ENCODE assay signal across 19 cellular contexts in genomic region chr5:94575196-94575595, GRCh38. TPM values are rescaled to one million over a fixed set of nuclear protein-coding genes. Genes with fewer than 3 reads are reported as not detected.
DNase-seq lines count a peak whose midpoint lies in the region; ATAC-seq and TF ChIP-seq lines count a peak whose summit lies in the region.
"Had no signal": no experiment of that assay in that cellular context is flagged by ENCODE, and none has a peak within 500 bp of the region (broad histone marks: within the 10 kb centered on the region; RNA-seq: fewer than 3 reads in every experiment).

No MANE protein-coding gene starts in this region.

- POLR2A ChIA-PET in activated naive CD8-positive, alpha-beta T cell treated with anti-CD3 and anti-CD28 coated beads, Interleukin-2, amount 10 ng/mL, durations not matched to agents 7 days and 5 days (lab: Charles Lee): no interaction called here

- TF ChIP-seq CTCF in natural killer cell (IDR thresholded peaks at IDR 0.05): no peak
- TF ChIP-seq CTCF in dorsolateral prefrontal cortex (IDR thresholded peaks at IDR 0.05 in 54 of 56, conservative IDR thresholded peaks at IDR 0.05 in 2 of 56; ENCODE audit: low read depth in 1 of 56, partially characterized antibody in 56 of 56): no peak

- peaks cover 40% of the 10 kb centered on the region for H3K4me1 Mint-ChIP-seq in activated CD4-positive, alpha-beta T cell treated with anti-CD3 and anti-CD28 coated beads, Interleukin-2, amount 10 ng/mL, durations not matched to agents 24 days and 14 days
- peaks cover 47% of the 10 kb centered on the region for H3K4me1 Mint-ChIP-seq in T-helper 1 cell treated with Interleukin-12 subunit alpha and Interleukin-12 subunit beta and Interleukin-4 antibody, amounts not matched to agents 30 μg/mL and 1 μg/mL, for 36 hours (ENCODE audit: low read depth)
- peaks cover 32% of the 10 kb centered on the region for H3K4me1 Mint-ChIP-seq in activated naive CD8-positive, alpha-beta T cell treated with anti-CD3 and anti-CD28 coated beads, Interleukin-2, amount 10 ng/mL, durations not matched to agents 7 days and 5 days
- peaks cover 39 to 42% of the 10 kb centered on the region in 2 donors for H3K4me1 Mint-ChIP-seq in natural killer cell
- H3K4me1 Mint-ChIP-seq: neural crest cell had no signal

- TF ChIP-seq POLR2A in GM18505 (IDR thresholded peaks at IDR 0.05; ENCODE audit: borderline replicate concordance, extremely low read depth, insufficient read depth, insufficient read length): no peak

- no peak overlapping the region for H3K27ac ChIP-seq in dorsolateral prefrontal cortex
- H3K27ac ChIP-seq: left ventricle myocardium inferior, sigmoid colon had no signal

- H3K27ac Mint-ChIP-seq in activated CD4-positive, alpha-beta T cell treated with anti-CD3 and anti-CD28 coated beads, Interleukin-2, amount 10 ng/mL, durations not matched to agents 24 days and 14 days: peak overlapping the region; percentile 27
- peak overlapping the region; percentile 90 for H3K27ac Mint-ChIP-seq in T-helper 1 cell treated with Interleukin-12 subunit alpha and Interleukin-12 subunit beta and Interleukin-4 antibody, amounts not matched to agents 30 μg/mL and 1 μg/mL, for 36 hours
- H3K27ac Mint-ChIP-seq in activated naive CD8-positive, alpha-beta T cell treated with anti-CD3 and anti-CD28 coated beads, Interleukin-2, amount 10 ng/mL, durations not matched to agents 7 days and 5 days: peak overlapping the region; percentile 80
- peak overlapping the region; percentile 4 to 85 for H3K27ac Mint-ChIP-seq in natural killer cell

- H3K27me3 ChIP-seq in dorsolateral prefrontal cortex: no peaks in the 10 kb centered on the region
- H3K27me3 ChIP-seq: sigmoid colon had no signal

- H3K36me3 Mint-ChIP-seq in activated CD4-positive, alpha-beta T cell treated with anti-CD3 and anti-CD28 coated beads, Interleukin-2, amount 10 ng/mL, durations not matched to agents 24 days and 14 days (ENCODE audit: low read depth): peaks cover 4% of the 10 kb centered on the region
- H3K36me3 Mint-ChIP-seq in T-helper 1 cell treated with Interleukin-12 subunit alpha and Interleukin-12 subunit beta and Interleukin-4 antibody, amounts not matched to agents 30 μg/mL and 1 μg/mL, for 36 hours (ENCODE audit: low read depth): peaks cover 14% of the 10 kb centered on the region
- H3K36me3 Mint-ChIP-seq in activated naive CD8-positive, alpha-beta T cell treated with anti-CD3 and anti-CD28 coated beads, Interleukin-2, amount 10 ng/mL, durations not matched to agents 7 days and 5 days: peaks cover 10% of the 10 kb centered on the region
- no peaks in the 10 kb centered on the region for H3K36me3 Mint-ChIP-seq in natural killer cell

- H3K27me3 Mint-ChIP-seq in activated CD4-positive, alpha-beta T cell treated with anti-CD3 and anti-CD28 coated beads, Interleukin-2, amount 10 ng/mL, durations not matched to agents 24 days and 14 days: no peaks in the 10 kb centered on the region
- no peaks in the 10 kb centered on the region for H3K27me3 Mint-ChIP-seq in T-helper 1 cell treated with Interleukin-12 subunit alpha and Interleukin-12 subunit beta and Interleukin-4 antibody, amounts not matched to agents 30 μg/mL and 1 μg/mL, for 36 hours (ENCODE audit: low read depth)
- H3K27me3 Mint-ChIP-seq in activated naive CD8-positive, alpha-beta T cell treated with anti-CD3 and anti-CD28 coated beads, Interleukin-2, amount 10 ng/mL, durations not matched to agents 7 days and 5 days: no peaks in the 10 kb centered on the region
- H3K27me3 Mint-ChIP-seq in natural killer cell (ENCODE audit: low read depth in 2 of 2): no peaks in the 10 kb centered on the region

- no peaks in the 10 kb centered on the region for H3K9me3 Mint-ChIP-seq in activated CD4-positive, alpha-beta T cell treated with anti-CD3 and anti-CD28 coated beads, Interleukin-2, amount 10 ng/mL, durations not matched to agents 24 days and 14 days
- H3K9me3 Mint-ChIP-seq in T-helper 1 cell treated with Interleukin-12 subunit alpha and Interleukin-12 subunit beta and Interleukin-4 antibody, amounts not matched to agents 30 μg/mL and 1 μg/mL, for 36 hours: peaks cover 4% of the 10 kb centered on the region
- no peaks in the 10 kb centered on the region for H3K9me3 Mint-ChIP-seq in activated naive CD8-positive, alpha-beta T cell treated with anti-CD3 and anti-CD28 coated beads, Interleukin-2, amount 10 ng/mL, durations not matched to agents 7 days and 5 days
- no peaks in the 10 kb centered on the region for H3K9me3 Mint-ChIP-seq in natural killer cell
- H3K9me3 Mint-ChIP-seq: neural crest cell had no signal

- intact Hi-C loops in activated CD4-positive, alpha-beta T cell treated with anti-CD3 and anti-CD28 coated beads, Interleukin-2, amount 10 ng/mL, durations not matched to agents 24 days and 14 days (cut with micrococcal nuclease): loop anchor here (2.0 kb wide), 1 partner anchor 44 kb away; the partner anchor contains the start of genes KIAA0825 and SLF1
- intact Hi-C loops in natural killer cell (cut with micrococcal nuclease): no loop called here
- intact Hi-C loops in dorsolateral prefrontal cortex (cut with DNase I): no loop called here

- no peak overlapping the region for H3K4me3 Mint-ChIP-seq in activated CD4-positive, alpha-beta T cell treated with anti-CD3 and anti-CD28 coated beads, Interleukin-2, amount 10 ng/mL, durations not matched to agents 24 days and 14 days
- peak overlapping the region; percentile 47 for H3K4me3 Mint-ChIP-seq in T-helper 1 cell treated with Interleukin-12 subunit alpha and Interleukin-12 subunit beta and Interleukin-4 antibody, amounts not matched to agents 30 μg/mL and 1 μg/mL, for 36 hours
- peak overlapping the region; percentile 44 for H3K4me3 Mint-ChIP-seq in activated naive CD8-positive, alpha-beta T cell treated with anti-CD3 and anti-CD28 coated beads, Interleukin-2, amount 10 ng/mL, durations not matched to agents 7 days and 5 days
- H3K4me3 Mint-ChIP-seq in natural killer cell: peak overlapping the region; percentile 71
- H3K4me3 Mint-ChIP-seq: neural crest cell had no signal

- DNase-seq in activated CD4-positive, alpha-beta T cell treated with anti-CD3 and anti-CD28 coated beads, Interleukin-2, amount 10 ng/mL, durations not matched to agents 24 days and 14 days: no peak
- no peak for DNase-seq in activated CD4-positive, alpha-beta T cell treated with anti-CD3 and anti-CD28 coated beads, Interleukin-2, amount 50 U/mL, for 4 hours
- no peak for DNase-seq in activated naive CD8-positive, alpha-beta T cell treated with anti-CD3 and anti-CD28 coated beads, Interleukin-2, amount 10 ng/mL, durations not matched to agents 7 days and 5 days
- DNase-seq in natural killer cell (no peak), dorsolateral prefrontal cortex (no peak), kidney tubule cell (ENCODE audit: low spot score) (no peak)
- DNase-seq: activated gamma-delta T cell treated with Interleukin-2 at 50 U/mL for 16 hours; anterior cingulate cortex; foreskin melanocyte; left ventricle myocardium inferior; NCI-H1092; NCI-H1930; NCI-H345; Right ventricle myocardium superior; sigmoid colon; stimulated activated CD8-positive, alpha-beta memory T cell treated with anti-CD3 and anti-CD28 coated beads, Interleukin-4, amount 100 ng/mL, for 48 hours had no signal

- peak; percentile 37 for ATAC-seq in activated naive CD8-positive, alpha-beta T cell treated with anti-CD3 and anti-CD28 coated beads, Interleukin-2, amount 10 ng/mL, durations not matched to agents 7 days and 5 days (ENCODE audit: low read depth)
- ATAC-seq in natural killer cell (no peak), GM18505 (IDR thresholded peaks at IDR 0.05; ENCODE audit: unreplicated experiment) (no peak)

- no peak overlapping the region for H3K4me3 ChIP-seq in dorsolateral prefrontal cortex
- H3K4me3 ChIP-seq: left ventricle myocardium inferior, sigmoid colon had no signal

RNA-seq across cellular contexts. Expression of gene KIAA0825, which starts 43.2 kb away (rescaled TPM):
- 0.28 and 0.54 TPM in 2 replicates for total RNA-seq in activated CD4-positive, alpha-beta T cell treated with anti-CD3 and anti-CD28 coated beads, Interleukin-2, amount 10 ng/mL, durations not matched to agents 24 days and 14 days
- 1 to 10 TPM; 1.9 to 2.2 TPM for total RNA-seq in activated naive CD8-positive, alpha-beta T cell treated with anti-CD3 and anti-CD28 coated beads, Interleukin-2, amount 10 ng/mL, durations not matched to agents 7 days and 5 days
- total RNA-seq in natural killer cell (1 to 10 TPM; 2.4 to 5.0 (median 4.8) TPM), dorsolateral prefrontal cortex (10 to 100 TPM in 92 of 120 experiments, 1 to 10 TPM in 28; 5.8 to 16.2 (median 11.8) TPM)

RNA-seq across cellular contexts. Expression of gene SLF1, which starts 43.3 kb away (rescaled TPM):
- 11.5 and 13.7 TPM in 2 replicates for total RNA-seq in activated CD4-positive, alpha-beta T cell treated with anti-CD3 and anti-CD28 coated beads, Interleukin-2, amount 10 ng/mL, durations not matched to agents 24 days and 14 days
- 10 to 100 TPM; 16.8 to 20.4 TPM for total RNA-seq in activated naive CD8-positive, alpha-beta T cell treated with anti-CD3 and anti-CD28 coated beads, Interleukin-2, amount 10 ng/mL, durations not matched to agents 7 days and 5 days
- 10 to 100 TPM in 2 of 3 donors, 1 to 10 TPM in 1; 9.5 to 17.2 (median 11.0) TPM for total RNA-seq in natural killer cell
- 10 to 100 TPM; 10.8 to 36.5 (median 21.9) TPM for total RNA-seq in dorsolateral prefrontal cortex

Comparison
In these comparisons a context has a peak if more than half of its experiments do, and no peak if none do; other contexts are left out.
1. H3K27ac Mint-ChIP-seq: peak in every context shown above with its lines; median percentile 90 in T-helper 1 cell treated with Interleukin-12 subunit alpha and Interleukin-12 subunit beta and Interleukin-4 antibody, amounts not matched to agents 30 μg/mL and 1 μg/mL, for 36 hours; 80 in activated naive CD8-positive, alpha-beta T cell treated with anti-CD3 and anti-CD28 coated beads, Interleukin-2, amount 10 ng/mL, durations not matched to agents 7 days and 5 days; 44 in natural killer cell; 27 in activated CD4-positive, alpha-beta T cell treated with anti-CD3 and anti-CD28 coated beads, Interleukin-2, amount 10 ng/mL, durations not matched to agents 24 days and 14 days.